9 cellular contexts compared by ENCODE assay signal in genomic region chr9:14317667-14318255, GRCh38. TPM values are rescaled to one million over a fixed set of nuclear protein-coding genes. Genes with fewer than 3 reads are reported as not detected.
DNase-seq lines count a peak whose midpoint lies in the region; ATAC-seq and TF ChIP-seq lines count a peak whose summit lies in the region.
"Had no signal": no experiment of that assay in that cellular context is flagged by ENCODE, and none has a peak within 500 bp of the region (broad histone marks: within the 10 kb centered on the region; RNA-seq: fewer than 3 reads in every experiment).

No MANE protein-coding gene starts in this region.

- H3K27ac Mint-ChIP-seq in central memory CD8-positive, alpha-beta T cell (ENCODE audit: low read depth), result no peak overlapping the region
- no peak overlapping the region for H3K27ac Mint-ChIP-seq in naive thymus-derived CD8-positive, alpha-beta T cell

- peaks cover 6% of the 10 kb centered on the region for H3F3A ChIP-seq in PC-3 (ENCODE audit: low read length, unreplicated experiment)

- DNase-seq in central memory CD8-positive, alpha-beta T cell (ENCODE audit: low spot score in 2 of 2), result no peak
- DNase-seq in spleen (no peak), nucleus accumbens (lab: John Stamatoyannopoulos, UW) (no peak), NOMO-1 (lab: John Stamatoyannopoulos, UW; ENCODE audit: unreplicated experiment in 2 of 2) (no peak), PC-3 (no peak)
- no peak for DNase-seq in naive thymus-derived CD8-positive, alpha-beta T cell
- DNase-seq: SHP77 treated with DMSO at 0.1 percent for 48 hours had no signal

- H4K20me1 ChIP-seq in PC-3 (ENCODE audit: low read length), result no peaks in the 10 kb centered on the region

- intact Hi-C loops in spleen (cut with DNase I; ENCODE audit: low total_unique reads) (loop anchor here (10.0 kb wide), 1 partner anchor 223 kb away; no protein-coding TSS in a partner anchor), PC-3 (cut with micrococcal nuclease) (loop anchor here (10.0 kb wide), 1 partner anchor 283 kb away; no protein-coding TSS in a partner anchor)

- H3K9ac ChIP-seq in PC-3 (ENCODE audit: low read length), result no peak overlapping the region

- peaks cover 41% of the 10 kb centered on the region for H3K4me1 Mint-ChIP-seq in central memory CD8-positive, alpha-beta T cell
- peaks cover 10 to 32% (median 28%) of the 10 kb centered on the region in 4 donors for H3K4me1 Mint-ChIP-seq in naive thymus-derived CD8-positive, alpha-beta T cell

- peak; percentile 33 for ATAC-seq in GM18867 (IDR thresholded peaks at IDR 0.05; ENCODE audit: unreplicated experiment)
- peak; percentile 13 for ATAC-seq in HG02981 (IDR thresholded peaks at IDR 0.05; ENCODE audit: unreplicated experiment)
- no peak for ATAC-seq in central memory CD8-positive, alpha-beta T cell (replicated peaks; ENCODE audit: extremely low read depth, poor library complexity, severe bottlenecking)
- ATAC-seq in naive thymus-derived CD8-positive, alpha-beta T cell, result no peak
- ATAC-seq in PC-3, result no peak

- peak overlapping the region; percentile 13 for H3K4me3 Mint-ChIP-seq in central memory CD8-positive, alpha-beta T cell
- H3K4me3 Mint-ChIP-seq in naive thymus-derived CD8-positive, alpha-beta T cell, result peak overlapping the region in 2 of 10 donors; percentile 10 to 45

- no TSS peak for BruUV-seq in PC-3 (replicated peaks; lab: Mats Ljungman, UMichigan)

- no peak overlapping the region for H2AFZ ChIP-seq in PC-3 (ENCODE audit: low read length)

- H3K27ac ChIP-seq in spleen (peak overlapping the region; percentile 27 to 95 (median 88)), PC-3 (ENCODE audit: low read length) (no peak overlapping the region)

- H3K9me2 ChIP-seq in PC-3 (replicated peaks; ENCODE audit: low read length), result no peaks in the 10 kb centered on the region

- H3K36me3 Mint-ChIP-seq in central memory CD8-positive, alpha-beta T cell (ENCODE audit: insufficient read depth), result peaks cover 12% of the 10 kb centered on the region
- peaks cover 0 to 13% (median under 1%) of the 10 kb centered on the region in 3 donors for H3K36me3 Mint-ChIP-seq in naive thymus-derived CD8-positive, alpha-beta T cell

- H3K4me2 ChIP-seq in PC-3 (ENCODE audit: low read length), result no peak overlapping the region

- H3K27me3 ChIP-seq in spleen (replicated peaks in 1 of 7) (peaks cover 0 to 60% (median 24%) of the 10 kb centered on the region in 7 donors), PC-3 (ENCODE audit: low read length) (no peaks in the 10 kb centered on the region)

- no peaks in the 10 kb centered on the region for H3K9me3 ChIP-seq in spleen
- H3K9me3 ChIP-seq in PC-3 (ENCODE audit: low read length), result no peaks in the 10 kb centered on the region

- TF ChIP-seq POLR2A in spleen (IDR thresholded peaks at IDR 0.05), result no peak

- H3K79me2 ChIP-seq in PC-3 (ENCODE audit: low read length), result peaks cover 49% of the 10 kb centered on the region

- H3K4me3 ChIP-seq in spleen (peak overlapping the region in 1 of 8 donors; percentile 79), PC-3 (ENCODE audit: low read length) (no peak overlapping the region)

- POLR2A ChIA-PET in naive thymus-derived CD8-positive, alpha-beta T cell (lab: Charles Lee), result no interaction called here
- POLR2A ChIA-PET in PC-3 (lab: Charles Lee; ENCODE audit: unreplicated experiment), result no interaction called here

- H3K9me3 Mint-ChIP-seq in central memory CD8-positive, alpha-beta T cell, result no peaks in the 10 kb centered on the region
- peaks cover 0 to 13% (median 0%) of the 10 kb centered on the region in 9 donors for H3K9me3 Mint-ChIP-seq in naive thymus-derived CD8-positive, alpha-beta T cell

- TF ChIP-seq CTCF in spleen (IDR thresholded peaks at IDR 0.05 in 8 of 11, conservative IDR thresholded peaks at IDR 0.05 in 3 of 11), result no peak
- no peak for TF ChIP-seq CTCF in PC-3 (conservative IDR thresholded peaks at IDR 0.05; ENCODE audit: low read depth, low read length)

- CTCF ChIA-PET in PC-3 (lab: Charles Lee), result no interaction called here

- 42 to 71% (median 53%) methylated on average over 3 of the region's 3 CpGs for WGBS in spleen, 5 donors

- H3K4me1 ChIP-seq in spleen (peaks cover 3 to 88% (median 47%) of the 10 kb centered on the region in 6 donors), PC-3 (ENCODE audit: insufficient read depth, low read length) (peaks cover 44% of the 10 kb centered on the region)

- no peaks in the 10 kb centered on the region for H3K36me3 ChIP-seq in spleen
- H3K36me3 ChIP-seq in PC-3 (ENCODE audit: low read depth, low read length), result no peaks in the 10 kb centered on the region

- H3K27me3 Mint-ChIP-seq in central memory CD8-positive, alpha-beta T cell, result peaks cover 43% of the 10 kb centered on the region
- H3K27me3 Mint-ChIP-seq in naive thymus-derived CD8-positive, alpha-beta T cell, result peaks cover 41 to 58% (median 50%) of the 10 kb centered on the region in 5 donors

RNA-seq across cellular contexts. Expression of gene NFIB, which starts 3.8 kb away (rescaled TPM):
- total RNA-seq in spleen, result 10 to 100 TPM; 45.1 to 96.8 (median 56.3) TPM
- 1 to 10 TPM; 3.6 to 5.6 (median 3.6) TPM for polyA plus RNA-seq in spleen
- total RNA-seq in naive thymus-derived CD8-positive, alpha-beta T cell, result not detected
- under 1 TPM in 1 of 3 donors, not detected in 2; 0.22 TPM for polyA plus RNA-seq in naive thymus-derived CD8-positive, alpha-beta T cell
- 18.6 and 25.3 TPM in 2 replicates for total RNA-seq in PC-3 (2014; rRNA removed)

Comparison
In these comparisons a context has a peak if more than half of its experiments do, and no peak if none do; other contexts are left out.
1. ATAC-seq: peak in GM18867 (single experiment) and HG02981 (single experiment); none in central memory CD8-positive, alpha-beta T cell (single experiment), naive thymus-derived CD8-positive, alpha-beta T cell (0 of 2) and PC-3 (single experiment).
2. RNA of gene NFIB, which starts 3.8 kb away (total RNA-seq): 45.1 to 96.8 TPM in spleen and 18.6 to 25.3 TPM in PC-3; not detected in naive thymus-derived CD8-positive, alpha-beta T cell; every median in the first group is over 10 times any median in the second.